Comparison of ENCODE assay signal across 8 cellular contexts in the genomic region with DNA sequence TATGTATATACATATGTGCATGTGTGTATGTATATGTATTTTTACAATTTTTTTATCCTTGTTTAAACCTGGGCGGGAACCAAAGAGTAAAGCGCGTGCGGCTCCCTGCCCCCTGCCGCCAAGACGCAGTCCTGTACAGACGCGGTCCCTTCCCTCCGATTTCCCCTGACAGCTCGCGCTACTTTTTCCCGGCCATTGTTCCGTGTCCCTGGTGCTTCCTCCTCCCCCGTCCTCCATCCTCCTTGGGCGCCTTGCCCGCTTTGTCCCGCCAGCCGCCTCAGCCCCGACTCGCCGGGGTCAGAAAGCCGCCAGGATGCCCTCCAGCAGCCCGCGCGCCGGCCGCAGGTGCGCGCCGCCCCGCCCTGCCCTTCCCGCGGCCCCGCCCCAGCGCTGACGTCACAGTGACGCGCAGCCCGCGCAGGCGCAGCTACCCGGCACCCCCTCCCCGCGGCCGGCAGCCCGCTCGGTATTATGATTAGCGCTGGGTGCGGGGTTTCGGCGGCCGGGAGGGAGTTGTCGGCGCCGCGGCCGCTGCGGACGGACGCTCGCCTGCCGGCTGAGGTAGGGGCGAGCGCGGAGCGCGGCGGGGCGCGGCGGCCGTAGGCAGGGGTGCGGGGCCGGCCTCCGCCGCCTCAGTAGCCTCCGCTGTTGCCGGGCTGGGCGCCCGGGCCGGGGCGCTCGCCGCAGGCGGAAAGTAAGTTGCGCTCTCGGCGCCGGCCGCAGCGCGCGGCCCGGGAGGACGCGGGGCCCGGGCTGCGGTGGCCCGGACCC. TPM values are rescaled to one million over a fixed set of nuclear protein-coding genes. Genes with fewer than 3 reads are reported as not detected.
DNase-seq lines count a peak whose midpoint lies in the region; ATAC-seq and TF ChIP-seq lines count a peak whose summit lies in the region.

A gene with protein sequence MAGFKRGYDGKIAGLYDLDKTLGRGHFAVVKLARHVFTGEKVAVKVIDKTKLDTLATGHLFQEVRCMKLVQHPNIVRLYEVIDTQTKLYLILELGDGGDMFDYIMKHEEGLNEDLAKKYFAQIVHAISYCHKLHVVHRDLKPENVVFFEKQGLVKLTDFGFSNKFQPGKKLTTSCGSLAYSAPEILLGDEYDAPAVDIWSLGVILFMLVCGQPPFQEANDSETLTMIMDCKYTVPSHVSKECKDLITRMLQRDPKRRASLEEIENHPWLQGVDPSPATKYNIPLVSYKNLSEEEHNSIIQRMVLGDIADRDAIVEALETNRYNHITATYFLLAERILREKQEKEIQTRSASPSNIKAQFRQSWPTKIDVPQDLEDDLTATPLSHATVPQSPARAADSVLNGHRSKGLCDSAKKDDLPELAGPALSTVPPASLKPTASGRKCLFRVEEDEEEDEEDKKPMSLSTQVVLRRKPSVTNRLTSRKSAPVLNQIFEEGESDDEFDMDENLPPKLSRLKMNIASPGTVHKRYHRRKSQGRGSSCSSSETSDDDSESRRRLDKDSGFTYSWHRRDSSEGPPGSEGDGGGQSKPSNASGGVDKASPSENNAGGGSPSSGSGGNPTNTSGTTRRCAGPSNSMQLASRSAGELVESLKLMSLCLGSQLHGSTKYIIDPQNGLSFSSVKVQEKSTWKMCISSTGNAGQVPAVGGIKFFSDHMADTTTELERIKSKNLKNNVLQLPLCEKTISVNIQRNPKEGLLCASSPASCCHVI (plus strand): TSS at position 426 of the 771 bp plus-strand sequence. CDS start 16,664 bp downstream, outside the sequence.

- intact Hi-C loops in testis (cut with DNase I; ENCODE audit: low total_unique reads) = no loop called here

- CTCF ChIA-PET in SK-N-SH (lab: Yijun Ruan, JAX) = interaction anchor here (0.8 to 3.3 kb wide), 11 partner anchors 10 to 325 kb away, joined by 3 to 12 read pairs (median 3); no protein-coding TSS in a partner anchor

- TF ChIP-seq CTCF in SK-N-SH (IDR thresholded peaks at IDR 0.05) (peak; percentile 33; the same call in 1 of the 2 replicates), osteoblast (IDR thresholded peaks at IDR 0.05; ENCODE audit: extremely low read depth, low read depth, low read length) (no peak), testis (IDR thresholded peaks at IDR 0.05) (peak in 2 of 3 experiments; percentile 13 to 23)

- H3K4me2 ChIP-seq in SK-N-SH (peak within 1 kb of the TSS; percentile 80), osteoblast (ENCODE audit: insufficient read depth, low read length) (peak within 1 kb of the TSS; percentile 97)

- in situ Hi-C loops in KBM-7 (cut with MboI; ENCODE audit: low pct_unique_long_range_greater_than_20kb, low sequenced_read_pairs) = no loop called here

- peaks cover 0 to 10% of the 10 kb centered on the region in 2 experiments for H3K36me3 ChIP-seq in SK-N-SH (replicated peaks in 1 of 2; ENCODE audit: control insufficient read depth in 1 of 2, insufficient read depth in 2 of 2, low read length in 1 of 2)
- peaks cover 4% of the 10 kb centered on the region for H3K36me3 ChIP-seq in osteoblast (ENCODE audit: insufficient read depth, low read length)
- no peaks in the 10 kb centered on the region for H3K36me3 ChIP-seq in testis (ENCODE audit: low read depth, missing control alignments)

- no peaks in the 10 kb centered on the region for H3K9me2 ChIP-seq in SK-N-SH

- 0 out of 4 replicates have a peak, but pooled peaks of 1 of the 2 experiments have one; percentile 24 for TF ChIP-seq EP300 in SK-N-SH (IDR thresholded peaks at IDR 0.05; ENCODE audit: borderline replicate concordance in 1 of 2, low read depth in 1 of 2, low read length in 1 of 2)

- peak; percentile 80 for ATAC-seq in GM21576 (IDR thresholded peaks at IDR 0.05; ENCODE audit: unreplicated experiment)

- peak within 1 kb of the TSS; percentile 72; the same call in 1 of the 2 replicates for H3K9ac ChIP-seq in SK-N-SH

- H4K20me1 ChIP-seq in SK-N-SH (ENCODE audit: insufficient read depth) (peaks cover 32% of the 10 kb centered on the region), osteoblast (ENCODE audit: insufficient read depth, low read length) (peaks cover 10% of the 10 kb centered on the region)

- H3F3A ChIP-seq in SK-N-SH (replicated peaks; ENCODE audit: insufficient read depth) = no peaks in the 10 kb centered on the region

- peak; percentile 70 for TF ChIP-seq POLR2A in testis (IDR thresholded peaks at IDR 0.05)

- H3K27me3 ChIP-seq in SK-N-SH (ENCODE audit: insufficient read depth) (peaks cover 7% of the 10 kb centered on the region; the same call in 1 of the 2 replicates), osteoblast (ENCODE audit: insufficient read depth, low read length) (peaks cover 18% of the 10 kb centered on the region), testis (no peaks in the 10 kb centered on the region)

- TF ChIP-seq RAD21 in SK-N-SH (IDR thresholded peaks at IDR 0.05; ENCODE audit: low read length) = peak; percentile 26; the same call in 1 of the 2 replicates

- 1% methylated on average over 18 of the region's 99 CpGs for WGBS in SK-N-SH (ENCODE audit: low lambda C conversion rate)
- 0 to 1% methylated on average over 24 to 52 of the region's 99 CpGs for WGBS in testis, 2 donors

- H3K79me2 ChIP-seq in SK-N-SH (ENCODE audit: insufficient read depth) (peaks cover 44% of the 10 kb centered on the region), osteoblast (ENCODE audit: insufficient read depth, low read length) (peaks cover 44% of the 10 kb centered on the region)

- H3K27ac ChIP-seq in SK-N-SH (ENCODE audit: low read depth in 2 of 2, low read length in 1 of 2) (peak within 1 kb of the TSS; percentile 42 to 80), osteoblast (ENCODE audit: low read depth, low read length) (peak within 1 kb of the TSS; percentile 70), testis (peak within 1 kb of the TSS; percentile 70 to 91)

- POLR2A ChIA-PET in SK-N-SH (lab: Yijun Ruan, JAX) = interaction anchor here (0.5 to 1.7 kb wide), 4 partner anchors 110 to 195 kb away, joined by 3 to 4 read pairs (median 3); a partner anchor contains a TSS

- peaks cover 14 to 15% of the 10 kb centered on the region in 2 experiments; a peak in 3 of 4 replicates for H3K4me1 ChIP-seq in SK-N-SH (ENCODE audit: control insufficient read depth in 1 of 2, insufficient read depth in 2 of 2, low read depth in 1 of 2, low read length in 1 of 2)
- peaks cover 23% of the 10 kb centered on the region for H3K4me1 ChIP-seq in osteoblast (ENCODE audit: insufficient read depth, low read length)
- H3K4me1 ChIP-seq in testis = peaks cover 6% of the 10 kb centered on the region

- H3K4me3 ChIP-seq in SK-N-SH (ENCODE audit: low read depth in 2 of 2, low read length in 1 of 2) (peak within 1 kb of the TSS; percentile 76 to 78), osteoblast (ENCODE audit: insufficient read depth, low read length) (peak within 1 kb of the TSS; percentile 82), testis (peak within 1 kb of the TSS; percentile 68 to 84)

- H3K9me3 ChIP-seq in SK-N-SH (no peaks in the 10 kb centered on the region), osteoblast (ENCODE audit: low read depth, low read length) (no peaks in the 10 kb centered on the region), testis (no peaks in the 10 kb centered on the region)

- H2AFZ ChIP-seq in SK-N-SH (ENCODE audit: low read depth) = peak within 1 kb of the TSS; percentile 94
- H2AFZ ChIP-seq in osteoblast (ENCODE audit: low read length) = peak within 1 kb of the TSS; percentile 92

- peak; percentile 76 for DNase-seq in EH (ENCODE audit: low read depth)
- peak; percentile 79 for DNase-seq in KBM-7
- peak; percentile 99 for DNase-seq in SK-N-SH
- DNase-seq in activated naive CD4-positive, alpha-beta T cell treated with anti-CD3 and anti-CD28 coated beads, Interleukin-2, amount 50 U/mL, for 16 hours = peak; percentile 90
- DNase-seq in glomerular endothelial cell (ENCODE audit: extremely low read depth, low read depth, low spot score) = peak; percentile 81
- peak; percentile 99 for DNase-seq in osteoblast (ENCODE audit: insufficient read length, low spot score, missing footprints)
- DNase-seq in testis = peak; percentile 91

TF ChIP-seq in SK-N-SH, 30 proteins besides CTCF, POLR2A, EP300 and RAD21 (continues in another document):
- TF ChIP-seq ELF1 (IDR thresholded peaks at IDR 0.05) (no peak), JUND (IDR thresholded peaks at IDR 0.05) (no peak), RXRA (IDR thresholded peaks at IDR 0.05; ENCODE audit: borderline replicate concordance, low read depth) (no peak), TAF1 (IDR thresholded peaks at IDR 0.05; ENCODE audit: borderline replicate concordance, low read depth, low read length) (peak; percentile 57; the same call in 1 of the 2 replicates), EZH2phosphoT487 (IDR thresholded peaks at IDR 0.05; ENCODE audit: borderline replicate concordance, low read depth) (no peak), NRF1 (IDR thresholded peaks at IDR 0.05; ENCODE audit: low read depth, low read length) (peak; percentile 93), SMC3 (IDR thresholded peaks at IDR 0.05; ENCODE audit: low read depth, low read length) (no peak), SIN3A (IDR thresholded peaks at IDR 0.05; ENCODE audit: borderline replicate concordance, low read depth, low read length) (peak; percentile 13; the same call in 1 of the 2 replicates), TCF12 (IDR thresholded peaks at IDR 0.05) (no peak), POLR2AphosphoS5 (IDR thresholded peaks at IDR 0.05; ENCODE audit: low read depth, low read length) (peak; percentile 60; the same call in 1 of the 2 replicates), MXI1 (IDR thresholded peaks at IDR 0.05; ENCODE audit: low read depth, low read length) (peak; percentile 81)
- TF ChIP-seq, protein P1, sequence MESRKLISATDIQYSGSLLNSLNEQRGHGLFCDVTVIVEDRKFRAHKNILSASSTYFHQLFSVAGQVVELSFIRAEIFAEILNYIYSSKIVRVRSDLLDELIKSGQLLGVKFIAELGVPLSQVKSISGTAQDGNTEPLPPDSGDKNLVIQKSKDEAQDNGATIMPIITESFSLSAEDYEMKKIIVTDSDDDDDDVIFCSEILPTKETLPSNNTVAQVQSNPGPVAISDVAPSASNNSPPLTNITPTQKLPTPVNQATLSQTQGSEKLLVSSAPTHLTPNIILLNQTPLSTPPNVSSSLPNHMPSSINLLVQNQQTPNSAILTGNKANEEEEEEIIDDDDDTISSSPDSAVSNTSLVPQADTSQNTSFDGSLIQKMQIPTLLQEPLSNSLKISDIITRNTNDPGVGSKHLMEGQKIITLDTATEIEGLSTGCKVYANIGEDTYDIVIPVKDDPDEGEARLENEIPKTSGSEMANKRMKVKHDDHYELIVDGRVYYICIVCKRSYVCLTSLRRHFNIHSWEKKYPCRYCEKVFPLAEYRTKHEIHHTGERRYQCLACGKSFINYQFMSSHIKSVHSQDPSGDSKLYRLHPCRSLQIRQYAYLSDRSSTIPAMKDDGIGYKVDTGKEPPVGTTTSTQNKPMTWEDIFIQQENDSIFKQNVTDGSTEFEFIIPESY (IDR thresholded peaks at IDR 0.05; ENCODE audit: borderline replicate concordance, low read depth) = no peak

RNA-seq across cellular contexts. Expression of the gene that starts here (rescaled TPM):
- polyA plus RNA-seq in SK-N-SH (2012; rRNA removed) (3.6 and 4.6 TPM in 2 replicates), testis (ENCODE audit: insufficient read depth, low read depth, low replicate concordance) (27.5 TPM)
- polyA plus RNA-seq in SK-N-SH (2012; cell fraction: cytosol; rRNA removed) = 4.4 and 4.6 TPM in 2 replicates
- 4.8 and 8.1 TPM in 2 replicates for polyA plus RNA-seq in SK-N-SH (2012; cell fraction: nucleus; rRNA removed)
- total RNA-seq in glomerular endothelial cell (137 and 183 TPM in 2 replicates), osteoblast (23.3 and 26.1 TPM in 2 replicates), testis (10 to 100 TPM; 37.4 to 42.4 TPM)

Comparison
In these comparisons a context has a peak if more than half of its experiments do, and no peak if none do; other contexts are left out.
1. Peak in every context shown above with its lines: DNase-seq, ATAC-seq, H3K4me3 ChIP-seq and H3K27ac ChIP-seq.